7 cellular contexts compared by ENCODE assay signal in the genomic region with DNA sequence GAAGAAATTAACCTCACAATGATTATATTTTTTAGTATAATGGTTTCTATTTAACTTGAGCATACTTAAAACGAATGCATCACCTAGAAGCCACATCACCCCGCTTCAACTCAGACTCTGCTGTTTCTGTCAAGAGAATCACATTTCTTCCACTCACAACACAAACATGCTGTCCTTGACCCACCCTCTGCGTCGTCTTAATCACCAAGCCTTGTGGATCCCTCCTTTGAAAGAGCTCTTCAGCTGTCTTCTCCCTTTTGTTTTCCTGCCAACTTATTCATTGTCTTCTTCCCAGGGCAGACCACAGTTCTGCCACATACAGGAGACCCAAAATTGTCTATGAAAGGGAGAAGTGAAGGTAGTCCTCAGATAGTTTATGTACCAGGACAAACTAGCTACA.
"Had no signal": no experiment of that assay in that cellular context is flagged by ENCODE, and none has a peak within 500 bp of the region (broad histone marks: within the 10 kb centered on the region; RNA-seq: fewer than 3 reads in every experiment).

No MANE protein-coding gene starts in this region.

- H3K27ac ChIP-seq: GM23248, HL-60 had no signal

- H3K36me3 ChIP-seq: HAP-1 had no signal

- H3K4me1 ChIP-seq: HAP-1 had no signal

- DNase-seq: GM23248, GOT3, H7, HFFc6, KBM-7 had no signal

- H3K4me3 ChIP-seq: GM23248, HAP-1 had no signal

- H3K9me3 ChIP-seq: HAP-1 had no signal
